Comparison of ENCODE assay signal across 23 cellular contexts in genomic region chr6:37830225-37830624, GRCh38. TPM values are rescaled to one million over a fixed set of nuclear protein-coding genes. Genes with fewer than 3 reads are reported as not detected.
A peak's percentile ranks its signal among the peaks of the same experiment; 100 is the strongest.
DNase-seq lines count a peak whose midpoint lies in the region; ATAC-seq and TF ChIP-seq lines count a peak whose summit lies in the region.
"Had no signal": no experiment of that assay in that cellular context is flagged by ENCODE, and none has a peak within 500 bp of the region (broad histone marks: within the 10 kb centered on the region; RNA-seq: fewer than 3 reads in every experiment).

No MANE protein-coding gene starts in this region.

- no peak overlapping the region for H4K8ac ChIP-seq in trophoblast cell (ENCODE audit: low read depth, low read length)

- H2BK120ac ChIP-seq in trophoblast cell (ENCODE audit: insufficient read depth, low read length, poor library complexity), result no peak overlapping the region

- peak; percentile 25 for DNase-seq in GM10266 (ENCODE audit: extremely low spot score)
- DNase-seq in T-helper 17 cell, result no peak
- DNase-seq in trophoblast cell, result no peak
- no peak for DNase-seq in mucosa of gallbladder (ENCODE audit: low spot score)
- no peak for DNase-seq in activated T-cell treated with anti-CD3 and anti-CD28 coated beads, Interleukin-2, amount 50 U/mL, for 48 hours
- DNase-seq in effector CD8-positive, alpha-beta T cell (lab: John Stamatoyannopoulos, UW), result no peak
- DNase-seq: activated CD4-positive, alpha-beta T cell treated with anti-CD3 and anti-CD28 coated beads, Interleukin-2, amount 10 ng/mL, durations not matched to agents 7 days and 5 days; activated CD8-positive, alpha-beta memory T cell treated with anti-CD3 and anti-CD28 coated beads, Interleukin-2, amount 10 ng/mL, durations not matched to agents 7 days and 5 days; HCEC 1CT; heart left ventricle; left cardiac atrium; NCI-H1436; NCI-H510A; right lobe of liver; SIG-M5; stimulated activated CD4-positive, alpha-beta T cell treated with anti-CD3 and anti-CD28 coated beads, Interleukin-15, amount 100 ng/mL, for 24 hours; T-cell had no signal

- no peaks in the 10 kb centered on the region for H3K27me3 Mint-ChIP-seq in T-helper 17 cell
- H3K27me3 Mint-ChIP-seq: activated CD4-positive, alpha-beta T cell treated with anti-CD3 and anti-CD28 coated beads, Interleukin-2, amount 10 ng/mL, durations not matched to agents 7 days and 5 days; activated CD8-positive, alpha-beta memory T cell treated with anti-CD3 and anti-CD28 coated beads, Interleukin-2, amount 10 ng/mL, durations not matched to agents 7 days and 5 days; activated naive CD8-positive, alpha-beta T cell; T-cell had no signal

- H3K9ac ChIP-seq in trophoblast cell (ENCODE audit: low read length), result no peak overlapping the region
- H3K9ac ChIP-seq: parathyroid adenoma had no signal

- WGBS in trophoblast cell (ENCODE audit: extremely low coverage, insufficient coverage, insufficient read length), result no CpG with 5 or more reads among the region's 2 CpGs

- no peaks in the 10 kb centered on the region for H3K36me3 ChIP-seq in trophoblast cell (ENCODE audit: control insufficient read depth in 1 of 2, insufficient read depth in 2 of 2, low read length in 2 of 2)
- H3K36me3 ChIP-seq: ascending aorta, right lobe of liver had no signal

- TF ChIP-seq CTCF in GM10266 (IDR thresholded peaks at IDR 0.05; ENCODE audit: control insufficient read depth, insufficient read depth, low read depth, missing control alignments), result no peak

- peaks cover 3% of the 10 kb centered on the region for H3K36me3 Mint-ChIP-seq in T-helper 17 cell (ENCODE audit: low read depth)

- H4K91ac ChIP-seq in trophoblast cell (ENCODE audit: low read depth, low read length), result no peak overlapping the region

- peak overlapping the region; percentile 75 for H3K27ac Mint-ChIP-seq in T-helper 17 cell
- H3K27ac Mint-ChIP-seq: activated CD4-positive, alpha-beta T cell treated with anti-CD3 and anti-CD28 coated beads, Interleukin-2, amount 10 ng/mL, durations not matched to agents 7 days and 5 days; activated CD8-positive, alpha-beta memory T cell treated with anti-CD3 and anti-CD28 coated beads, Interleukin-2, amount 10 ng/mL, durations not matched to agents 7 days and 5 days; nephron; T-cell had no signal

- no peaks in the 10 kb centered on the region for H3K79me1 ChIP-seq in trophoblast cell (ENCODE audit: low read length)

- no peak overlapping the region for H3K4me3 ChIP-seq in trophoblast cell (ENCODE audit: low read depth, low read length)
- H3K4me3 ChIP-seq: ascending aorta, heart left ventricle, right lobe of liver had no signal

- no peak overlapping the region for H2BK12ac ChIP-seq in trophoblast cell (ENCODE audit: low read length)

- no peak overlapping the region for H4K12ac ChIP-seq in trophoblast cell (ENCODE audit: low read depth, low read length)

- no peak overlapping the region for H2BK5ac ChIP-seq in trophoblast cell (ENCODE audit: low read depth, low read length, poor library complexity)

- ATAC-seq in HG02588 (IDR thresholded peaks at IDR 0.05; ENCODE audit: unreplicated experiment) (peak; percentile 49), T-helper 17 cell (no peak), HG03354 (IDR thresholded peaks at IDR 0.05; ENCODE audit: poor library complexity, severe bottlenecking, unreplicated experiment) (no peak)
- ATAC-seq: activated CD8-positive, alpha-beta memory T cell treated with anti-CD3 and anti-CD28 coated beads, Interleukin-2, amount 10 ng/mL, durations not matched to agents 7 days and 5 days; heart left ventricle; left cardiac atrium; right lobe of liver; T-cell had no signal

- no peaks in the 10 kb centered on the region for H3K4me1 ChIP-seq in trophoblast cell (ENCODE audit: control insufficient read depth in 1 of 2, insufficient read depth in 2 of 2, low read length in 2 of 2)

- no peak overlapping the region for H3K14ac ChIP-seq in trophoblast cell (ENCODE audit: low read length)

- peaks cover 35% of the 10 kb centered on the region for H3K4me1 Mint-ChIP-seq in T-helper 17 cell

- no peak overlapping the region for H3K4me2 ChIP-seq in trophoblast cell (ENCODE audit: low read length)

- H3K23ac ChIP-seq in trophoblast cell (ENCODE audit: low read length), result no peak overlapping the region

- H3K9me3 ChIP-seq in T-helper 17 cell (ENCODE audit: control insufficient read depth, low read length, poor library complexity, severe bottlenecking), result no peaks in the 10 kb centered on the region
- H3K9me3 ChIP-seq in trophoblast cell (ENCODE audit: insufficient read depth, low read depth, low read length), result no peaks in the 10 kb centered on the region
- H3K9me3 ChIP-seq: ascending aorta, right lobe of liver had no signal

- H3K79me2 ChIP-seq in trophoblast cell (ENCODE audit: control insufficient read depth, insufficient read depth, low read length, poor library complexity), result peaks cover 9% of the 10 kb centered on the region

- no peak overlapping the region for H3K18ac ChIP-seq in trophoblast cell (ENCODE audit: low read length)

- H3K4me3 Mint-ChIP-seq in T-helper 17 cell, result no peak overlapping the region
- H3K4me3 Mint-ChIP-seq: activated CD4-positive, alpha-beta T cell treated with anti-CD3 and anti-CD28 coated beads, Interleukin-2, amount 10 ng/mL, durations not matched to agents 7 days and 5 days; activated CD8-positive, alpha-beta memory T cell treated with anti-CD3 and anti-CD28 coated beads, Interleukin-2, amount 10 ng/mL, durations not matched to agents 7 days and 5 days; activated naive CD8-positive, alpha-beta T cell; nephron; T-cell had no signal

- H3K27ac ChIP-seq in trophoblast cell (ENCODE audit: low read depth, low read length), result no peak overlapping the region
- H3K27ac ChIP-seq: ascending aorta, heart left ventricle, parathyroid adenoma, right lobe of liver had no signal

- H2AFZ ChIP-seq in trophoblast cell (ENCODE audit: insufficient read depth, low read length, poor library complexity), result no peak overlapping the region
- H2AFZ ChIP-seq: parathyroid adenoma had no signal

- no peaks in the 10 kb centered on the region for H3K27me3 ChIP-seq in trophoblast cell (ENCODE audit: insufficient read depth, low read length)
- H3K27me3 ChIP-seq: ascending aorta, heart left ventricle, right lobe of liver had no signal

- H3K4ac ChIP-seq in trophoblast cell (ENCODE audit: low read depth, low read length), result peak overlapping the region; percentile 49

- no peak overlapping the region for H2AK5ac ChIP-seq in trophoblast cell (ENCODE audit: low read length)

RNA-seq across cellular contexts. Expression of gene ZFAND3, which starts 10.7 kb away (rescaled TPM):
- total RNA-seq in T-helper 17 cell (10 to 100 TPM; 48.6 to 61.0 TPM), mucosa of gallbladder (105 TPM)
- 79.8 and 81.0 TPM in 2 replicates for polyA plus RNA-seq in trophoblast cell (2013)
